In genomic region chr3:63809607-63810006, GRCh38 we compare ENCODE assay signal across 1 cellular context.
TF ChIP-seq lines count a peak whose summit lies in the region.

No MANE protein-coding gene starts in this region.

TF ChIP-seq in H1, 55 proteins besides CTCF, POLR2A, EP300 and RAD21:
- no peak for TF ChIP-seq CBX8 (IDR thresholded peaks at IDR 0.05; ENCODE audit: borderline replicate concordance, low read depth, low read length)
- TF ChIP-seq E2F6 (IDR thresholded peaks at IDR 0.05): no peak
- TF ChIP-seq ASH2L (IDR thresholded peaks at IDR 0.05; ENCODE audit: low read length): no peak
- no peak for TF ChIP-seq RFX5 (IDR thresholded peaks at IDR 0.05; ENCODE audit: borderline replicate concordance, low read depth, low read length)
- no peak for TF ChIP-seq KDM5A (IDR thresholded peaks at IDR 0.05; ENCODE audit: low read length)
- no peak for TF ChIP-seq NRF1 (IDR thresholded peaks at IDR 0.05; ENCODE audit: low read depth, low read length)
- no peak for TF ChIP-seq ZNF274 (IDR thresholded peaks at IDR 0.05; ENCODE audit: borderline replicate concordance, extremely low read depth, low read length)
- no peak for TF ChIP-seq CHD7 (IDR thresholded peaks at IDR 0.05; ENCODE audit: insufficient replicate concordance, low read length)
- no peak for TF ChIP-seq SP2 (IDR thresholded peaks at IDR 0.05; ENCODE audit: low read length)
- TF ChIP-seq ATF3 (IDR thresholded peaks at IDR 0.05; ENCODE audit: insufficient read depth, low read depth, low read length): no peak
- no peak for TF ChIP-seq POLR2AphosphoS5 (IDR thresholded peaks at IDR 0.05; ENCODE audit: low read depth, low read length)
- no peak for TF ChIP-seq TAF7 (optimal IDR thresholded peaks at IDR 0.05; ENCODE audit: borderline replicate concordance, low read depth, low read length)
- no peak for TF ChIP-seq CEBPB (IDR thresholded peaks at IDR 0.05; ENCODE audit: low read depth, low read length)
